ENCODE assay signal across 1 cellular context in genomic region chr18:26461405-26461804, GRCh38.
TF ChIP-seq lines count a peak whose summit lies in the region.

No MANE protein-coding gene starts in this region.

TF ChIP-seq in GM23338, 12 proteins besides CTCF, POLR2A, EP300 and RAD21 (continued from another document):
- TF ChIP-seq ZNF462 (CRISPR knock-in tag; IDR thresholded peaks at IDR 0.05) (no peak), EZH2phosphoT487 (IDR thresholded peaks at IDR 0.05; ENCODE audit: unreplicated experiment) (no peak), NANOG (IDR thresholded peaks at IDR 0.05; ENCODE audit: borderline replicate concordance) (no peak), JUNB (IDR thresholded peaks at IDR 0.05; ENCODE audit: unreplicated experiment) (no peak), POLR2AphosphoS5 (IDR thresholded peaks at IDR 0.05; ENCODE audit: low read depth) (no peak), STAT1 (IDR thresholded peaks at IDR 0.05; ENCODE audit: unreplicated experiment) (no peak), REST (IDR thresholded peaks at IDR 0.05; ENCODE audit: unreplicated experiment) (no peak)
